20 cellular contexts compared by ENCODE assay signal in the genomic region with DNA sequence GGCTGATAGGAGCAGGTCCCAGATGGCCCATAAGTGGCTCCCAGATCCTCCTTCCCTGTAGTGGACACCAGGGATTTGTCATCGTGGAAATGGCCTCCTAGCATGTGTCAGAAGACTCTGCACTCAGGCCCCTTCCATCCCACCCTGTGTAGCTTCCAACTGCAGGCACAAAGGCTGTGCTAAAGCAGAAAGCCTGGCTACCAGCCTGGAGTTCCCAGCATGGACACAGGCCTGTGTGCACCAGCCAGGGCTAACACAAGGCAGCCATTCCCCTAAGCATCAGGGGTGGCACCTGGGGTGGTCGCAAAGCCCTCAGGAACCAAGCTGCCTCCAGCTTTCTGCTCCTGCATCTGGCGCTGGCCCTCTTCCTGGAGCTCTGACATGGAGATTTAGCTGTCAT.
"Had no signal": no experiment of that assay in that cellular context is flagged by ENCODE, and none has a peak within 500 bp of the region (broad histone marks: within the 10 kb centered on the region; RNA-seq: fewer than 3 reads in every experiment).

No MANE protein-coding gene starts in this region.

- H3K9me3 ChIP-seq: MG63, SJCRH30 had no signal

- DNase-seq: Karpas-422, KG1, MG63, NCI-H1092, NCI-H1105 treated with DMSO at 0.1 percent for 48 hours, NCI-H1417 treated with DMSO at 0.1 percent for 48 hours, NCI-H146, NCI-H1694 treated with DMSO at 0.1 percent for 48 hours, NCI-H1930, NCI-H2081, NCI-H2107, NCI-H2227 treated with DMSO at 0.1 percent for 48 hours, NCI-H524 treated with DMSO at 0.1 percent for 48 hours, NCI-H69, NCI-H774, RPMI8226, SHP77 treated with DMSO at 0.1 percent for 48 hours, SJCRH30 had no signal

- H3K36me3 ChIP-seq: MG63, SJCRH30 had no signal

- ATAC-seq: SK-N-SH treated with all-trans-retinoic acid at 6 μM for 48 hours had no signal

- H3K27me3 ChIP-seq: MG63, SJCRH30 had no signal

- H3K4me3 ChIP-seq: MG63, SJCRH30 had no signal

- H3K27ac ChIP-seq: HL-60, SJCRH30 had no signal

- H3K4me1 ChIP-seq: SJCRH30 had no signal
